ENCODE assay signal across 17 cellular contexts in the genomic region with DNA sequence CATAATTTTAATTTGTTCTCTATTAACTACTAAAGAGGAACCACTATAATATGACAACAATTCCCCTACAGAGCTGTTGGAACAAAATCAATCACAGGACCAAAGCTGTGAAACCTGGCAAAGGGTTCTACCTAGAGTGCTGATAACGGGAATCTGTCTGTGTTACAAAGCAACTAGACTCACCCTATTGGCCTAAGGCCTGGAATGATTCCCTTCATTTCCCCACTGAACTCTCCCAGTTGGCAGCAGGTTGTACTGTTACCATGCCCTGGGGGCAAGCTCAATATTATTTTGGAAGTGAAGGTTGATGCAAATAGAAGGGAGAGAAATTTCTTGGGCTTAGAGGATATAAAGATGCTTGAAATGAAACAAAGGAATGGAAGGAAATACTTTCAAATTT.
DNase-seq lines count a peak whose midpoint lies in the region; ATAC-seq, FAIRE-seq and TF ChIP-seq lines count a peak whose summit lies in the region.
"Had no signal": no experiment of that assay in that cellular context is flagged by ENCODE, and none has a peak within 500 bp of the region (broad histone marks: within the 10 kb centered on the region; RNA-seq: fewer than 3 reads in every experiment).

No MANE protein-coding gene starts in this region.

- H2AFZ ChIP-seq in astrocyte (ENCODE audit: low read depth, low read length): no peak overlapping the region

- no peak overlapping the region for H3K4me3 Mint-ChIP-seq in astrocyte (ENCODE audit: unreplicated experiment)
- H3K4me3 Mint-ChIP-seq: activated B cell treated with CpG ODN at 0.5 μM for 24 hours had no signal

- H3K4me3 ChIP-seq in HUES6 (ENCODE audit: low read depth, low read length) (no peak overlapping the region), astrocyte (ENCODE audit: insufficient read depth, low read depth, low read length) (no peak overlapping the region), skeletal muscle tissue (ENCODE audit: low read length in 3 of 3) (no peak overlapping the region)
- H3K4me3 ChIP-seq: GM12878, mucosa of descending colon, pancreas had no signal

- H3K27ac ChIP-seq in HUES6 (ENCODE audit: low read depth, low read length) (peak overlapping the region; percentile 12), astrocyte (ENCODE audit: low read depth, low read length) (no peak overlapping the region), skeletal muscle tissue (ENCODE audit: low read depth, low read length) (peak overlapping the region; percentile 27)
- H3K27ac ChIP-seq: C4-2B, pancreas had no signal

- no peaks in the 10 kb centered on the region for H3K79me2 ChIP-seq in astrocyte (ENCODE audit: insufficient read depth, low read length)

- H3K27me3 ChIP-seq in HUES6 (ENCODE audit: control insufficient read depth, insufficient read depth, low read length) (no peaks in the 10 kb centered on the region), astrocyte (ENCODE audit: insufficient read depth, low read length) (no peaks in the 10 kb centered on the region), skeletal muscle tissue (ENCODE audit: control insufficient read depth in 3 of 3, insufficient read depth in 3 of 3, low read length in 3 of 3) (no peaks in the 10 kb centered on the region)
- H3K27me3 ChIP-seq: pancreas had no signal

- H3K36me3 Mint-ChIP-seq in astrocyte (ENCODE audit: low read depth, unreplicated experiment): peaks cover 4% of the 10 kb centered on the region

- no peaks in the 10 kb centered on the region for H3K9me3 Mint-ChIP-seq in astrocyte (ENCODE audit: unreplicated experiment)
- H3K9me3 Mint-ChIP-seq: activated B cell treated with CpG ODN at 0.5 μM for 24 hours had no signal

- H3K4me1 ChIP-seq in HUES6 (ENCODE audit: control insufficient read depth, insufficient read depth, low read length) (peaks cover 64% of the 10 kb centered on the region), astrocyte (ENCODE audit: insufficient read depth, low read length) (peaks cover 21% of the 10 kb centered on the region), skeletal muscle tissue (ENCODE audit: control insufficient read depth in 3 of 3, insufficient read depth in 3 of 3, low read length in 3 of 3) (no peaks in the 10 kb centered on the region)
- H3K4me1 ChIP-seq: pancreas had no signal

- ATAC-seq in left cardiac atrium (peak; percentile 95 to 96), esophagus mucosa (no peak), GM21381 (IDR thresholded peaks at IDR 0.05; ENCODE audit: unreplicated experiment) (no peak), GM18870 (IDR thresholded peaks at IDR 0.05; ENCODE audit: unreplicated experiment) (no peak)
- ATAC-seq: GM12878 had no signal

- no peak for TF ChIP-seq CTCF in astrocyte (IDR thresholded peaks at IDR 0.05; ENCODE audit: insufficient read depth, low read depth, low read length)

- H4K20me1 ChIP-seq in astrocyte (ENCODE audit: insufficient read depth, low read length): no peaks in the 10 kb centered on the region

- H3K36me3 ChIP-seq in HUES6 (ENCODE audit: control insufficient read depth, insufficient read depth, low read length): no peaks in the 10 kb centered on the region
- H3K36me3 ChIP-seq in astrocyte (ENCODE audit: insufficient read depth, low read length): no peaks in the 10 kb centered on the region
- H3K36me3 ChIP-seq in skeletal muscle tissue (ENCODE audit: control insufficient read depth in 3 of 3, insufficient read depth in 3 of 3, low read length in 3 of 3): no peaks in the 10 kb centered on the region
- H3K36me3 ChIP-seq: pancreas had no signal

- DNase-seq in astrocyte (ENCODE audit: low read depth) (no peak), left cardiac atrium (peak; percentile 19)
- DNase-seq: activated B cell treated with CpG ODN at 0.5 μM for 24 hours; activated naive CD4-positive, alpha-beta T cell treated with Interleukin-2 at 50 U/mL for 16 hours; mucosa of descending colon; NCI-H1436 treated with DMSO at 0.1 percent for 48 hours; NCI-H526 treated with DMSO at 0.1 percent for 48 hours; pancreas; stimulated activated CD4-positive, alpha-beta T cell treated with anti-CD3 and anti-CD28 coated beads, Interleukin-15, amount 100 ng/mL, for 24 hours had no signal

- H3K4me2 ChIP-seq in astrocyte (ENCODE audit: low read length): peak overlapping the region; percentile 48

- H3K27me3 Mint-ChIP-seq in astrocyte (ENCODE audit: low read depth, unreplicated experiment): no peaks in the 10 kb centered on the region
- H3K27me3 Mint-ChIP-seq: activated B cell treated with CpG ODN at 0.5 μM for 24 hours had no signal

- no peak overlapping the region for H3K27ac Mint-ChIP-seq in astrocyte (ENCODE audit: unreplicated experiment)
- H3K27ac Mint-ChIP-seq: activated B cell treated with CpG ODN at 0.5 μM for 24 hours had no signal

- intact Hi-C loops in left cardiac atrium (cut with DNase I): no loop called here

- H3K9me3 ChIP-seq in HUES6 (ENCODE audit: control insufficient read depth, insufficient read depth, low read depth, low read length) (no peaks in the 10 kb centered on the region), astrocyte (ENCODE audit: insufficient read depth, low read depth, low read length) (no peaks in the 10 kb centered on the region), skeletal muscle tissue (ENCODE audit: control insufficient read depth in 3 of 3, low read length in 3 of 3) (no peaks in the 10 kb centered on the region)
- H3K9me3 ChIP-seq: mucosa of descending colon, pancreas had no signal

- H3K9ac ChIP-seq in HUES6 (ENCODE audit: low read length) (no peak overlapping the region), astrocyte (ENCODE audit: low read length) (no peak overlapping the region), skeletal muscle tissue (ENCODE audit: low read depth in 1 of 3, low read length in 3 of 3) (no peak overlapping the region)

- H3K4me1 Mint-ChIP-seq in astrocyte (ENCODE audit: low read depth, unreplicated experiment): peaks cover 16% of the 10 kb centered on the region
- H3K4me1 Mint-ChIP-seq: activated B cell treated with CpG ODN at 0.5 μM for 24 hours had no signal

- FAIRE-seq in astrocyte (lab: Jason Lieb, UNC): no peak
- FAIRE-seq: GM12878, islet of Langerhans, pancreas had no signal

Comparison
In these comparisons a context has a peak if more than half of its experiments do, and no peak if none do; other contexts are left out.
1. ATAC-seq: peak in left cardiac atrium (2 of 2); none in esophagus mucosa (single experiment), GM21381 (single experiment) and GM18870 (single experiment).